In the genomic region with DNA sequence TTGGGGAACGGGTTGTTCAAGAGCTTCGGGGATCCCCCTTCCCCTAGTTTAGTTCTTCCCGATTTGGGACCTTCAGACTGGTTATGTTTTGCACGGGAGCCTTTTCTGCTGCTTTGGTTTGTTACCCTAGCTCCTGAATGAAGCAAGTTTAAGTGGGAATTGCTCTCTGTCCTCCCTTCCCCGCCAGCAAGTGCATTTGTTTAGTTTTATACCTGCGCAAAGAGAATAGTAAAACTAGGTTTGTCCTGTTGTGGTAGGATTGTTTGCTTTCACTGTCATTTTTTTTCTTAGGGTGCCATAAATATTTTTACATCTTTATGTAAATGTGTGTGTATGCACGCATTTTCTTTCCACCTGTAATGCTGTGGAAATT, we compare ENCODE assay signal across 8 cellular contexts.
DNase-seq lines count a peak whose midpoint lies in the region; ATAC-seq and TF ChIP-seq lines count a peak whose summit lies in the region.

No MANE protein-coding gene starts in this region.

- H3K4me1 ChIP-seq in ACC112 (ENCODE audit: control insufficient read depth, insufficient read depth, low read length, unreplicated experiment) (no peaks in the 10 kb centered on the region), mucosa of stomach (ENCODE audit: control insufficient read depth, insufficient read depth, low read length) (peaks cover 21% of the 10 kb centered on the region)

- peak overlapping the region; percentile 87 for H2AFZ ChIP-seq in ACC112 (ENCODE audit: low read length, unreplicated experiment)

- no peaks in the 10 kb centered on the region for H3K36me3 ChIP-seq in ACC112 (ENCODE audit: insufficient read depth, low read length)
- no peaks in the 10 kb centered on the region for H3K36me3 ChIP-seq in mucosa of stomach (ENCODE audit: control insufficient read depth, insufficient read depth, low read length)

- H3K4me3 ChIP-seq in ACC112 (ENCODE audit: low read depth, low read length): peak overlapping the region; percentile 97
- H3K4me3 ChIP-seq in choroid plexus epithelial cell (ENCODE audit: low read depth, low read length): peak overlapping the region; percentile 76
- peak overlapping the region; percentile 57 for H3K4me3 ChIP-seq in mucosa of stomach (ENCODE audit: low read length)

- no peak for ATAC-seq in HG03159 (IDR thresholded peaks at IDR 0.05; ENCODE audit: unreplicated experiment)

- no peaks in the 10 kb centered on the region for H3K79me2 ChIP-seq in ACC112 (ENCODE audit: control insufficient read depth, insufficient read depth, low read length, unreplicated experiment)

- H3K27me3 ChIP-seq in ACC112 (ENCODE audit: insufficient read depth, low read length): peaks cover 37% of the 10 kb centered on the region
- no peaks in the 10 kb centered on the region for H3K27me3 ChIP-seq in mucosa of stomach (ENCODE audit: control insufficient read depth, insufficient read depth, low read length)

- TF ChIP-seq CTCF in choroid plexus epithelial cell (conservative IDR thresholded peaks at IDR 0.05; ENCODE audit: low read depth, low read length) (no peak), GM20000 (IDR thresholded peaks at IDR 0.05; ENCODE audit: extremely low read depth, missing control alignments) (no peak)

- H3K27ac ChIP-seq in ACC112 (ENCODE audit: low read depth, low read length): no peak overlapping the region

- DNase-seq in KBM-7 (peak; percentile 10), choroid plexus epithelial cell (ENCODE audit: low read depth) (no peak), ecto neural progenitor cell (ENCODE audit: low spot score) (no peak), GM20000 (ENCODE audit: low spot score) (no peak), NCI-H446 treated with DMSO at 0.1 percent for 48 hours (lab: John Stamatoyannopoulos, UW) (no peak)

- peak overlapping the region; percentile 92 for H3K9ac ChIP-seq in mucosa of stomach (ENCODE audit: low read length)

- in situ Hi-C loops in KBM-7 (cut with MboI; ENCODE audit: low pct_unique_long_range_greater_than_20kb, low sequenced_read_pairs): no loop called here

- H3K9me3 ChIP-seq in mucosa of stomach (ENCODE audit: control insufficient read depth, low read length): no peaks in the 10 kb centered on the region
